17 cellular contexts compared by ENCODE assay signal in genomic region chr1:228811655-228812315, GRCh38.
A peak's percentile ranks its signal among the peaks of the same experiment; 100 is the strongest.
DNase-seq lines count a peak whose midpoint lies in the region; ATAC-seq and TF ChIP-seq lines count a peak whose summit lies in the region.
"Had no signal": no experiment of that assay in that cellular context is flagged by ENCODE, and none has a peak within 500 bp of the region (broad histone marks: within the 10 kb centered on the region; RNA-seq: fewer than 3 reads in every experiment).

No MANE protein-coding gene starts in this region.

- no peak overlapping the region for H3K4me3 ChIP-seq in right cardiac atrium (ENCODE audit: low read length)
- no peak overlapping the region for H3K4me3 ChIP-seq in heart left ventricle
- H3K4me3 ChIP-seq: K562, mucosa of descending colon had no signal

- no peaks in the 10 kb centered on the region for H3K9me3 ChIP-seq in right cardiac atrium (ENCODE audit: control insufficient read depth, low read length)
- no peaks in the 10 kb centered on the region for H3K9me3 ChIP-seq in heart left ventricle
- H3K9me3 ChIP-seq: mucosa of descending colon had no signal

- H3K36me3 ChIP-seq in heart left ventricle = no peaks in the 10 kb centered on the region

- intact Hi-C loops in right cardiac atrium (cut with DNase I) (no loop called here), heart left ventricle (cut with DNase I) (no loop called here)

- H3K27ac ChIP-seq in right cardiac atrium (ENCODE audit: low read length) (no peak overlapping the region), heart left ventricle (peak overlapping the region in 1 of 12 donors; percentile 87), cingulate gyrus (ENCODE audit: low read depth, low read length) (peak overlapping the region; percentile 76)
- H3K27ac ChIP-seq: parathyroid adenoma had no signal

- ATAC-seq in right cardiac atrium (peak; percentile 17 to 35), heart left ventricle (no peak), omental fat pad (ENCODE audit: low FRiP score) (peak; percentile 8)
- ATAC-seq: K562, mucosa of descending colon had no signal

- H3K27me3 ChIP-seq in right cardiac atrium (ENCODE audit: control insufficient read depth, insufficient read depth) = no peaks in the 10 kb centered on the region
- peaks cover 0 to 10% (median 0%) of the 10 kb centered on the region in 9 donors for H3K27me3 ChIP-seq in heart left ventricle

- no peak for TF ChIP-seq CTCF in heart left ventricle (IDR thresholded peaks at IDR 0.05)
- TF ChIP-seq CTCF in omental fat pad (IDR thresholded peaks at IDR 0.05) = no peak

- H3K4me1 ChIP-seq in right cardiac atrium (ENCODE audit: control insufficient read depth, insufficient read depth, low read length) (no peaks in the 10 kb centered on the region), heart left ventricle (peaks cover 0 to 27% (median 0%) of the 10 kb centered on the region in 12 donors)
- H3K4me1 ChIP-seq: parathyroid adenoma had no signal

- DNase-seq in right cardiac atrium = no peak
- DNase-seq in heart left ventricle = no peak
- DNase-seq in omental fat pad (ENCODE audit: low spot score) = no peak
- DNase-seq in HPDE6-E6E7 (ENCODE audit: extremely low spot score) = no peak
- DNase-seq in cerebellum (ENCODE audit: low spot score) = no peak
- DNase-seq in T1000 (lab: John Stamatoyannopoulos, UW) = no peak
- DNase-seq: activated B cell treated with CpG ODN at 0.5 μM for 24 hours; activated CD8-positive, alpha-beta memory T cell treated with anti-CD3 and anti-CD28 coated beads, Interleukin-2, amount 50 U/mL, for 48 hours; AML-193; GDM1; mucosa of descending colon; NCI-H1105; NCI-H2171; NK-92 treated with Interleukin-12 subunit alpha and Interleukin-12 subunit beta, amount 100 ng/mL, for 24 hours had no signal

- TF ChIP-seq POLR2A in heart left ventricle (IDR thresholded peaks at IDR 0.05) = no peak

- 79% methylated on average over 11 of the region's 11 CpGs for WGBS in right cardiac atrium
- 84 to 87% (median 86%) methylated on average over 11 of the region's 11 CpGs for WGBS in heart left ventricle, 4 donors

Comparison
In these comparisons a context has a peak if more than half of its experiments do, and no peak if none do; other contexts are left out.
1. ATAC-seq: peak in right cardiac atrium (2 of 2) and omental fat pad (single experiment); none in heart left ventricle (0 of 4).